In the genomic region with DNA sequence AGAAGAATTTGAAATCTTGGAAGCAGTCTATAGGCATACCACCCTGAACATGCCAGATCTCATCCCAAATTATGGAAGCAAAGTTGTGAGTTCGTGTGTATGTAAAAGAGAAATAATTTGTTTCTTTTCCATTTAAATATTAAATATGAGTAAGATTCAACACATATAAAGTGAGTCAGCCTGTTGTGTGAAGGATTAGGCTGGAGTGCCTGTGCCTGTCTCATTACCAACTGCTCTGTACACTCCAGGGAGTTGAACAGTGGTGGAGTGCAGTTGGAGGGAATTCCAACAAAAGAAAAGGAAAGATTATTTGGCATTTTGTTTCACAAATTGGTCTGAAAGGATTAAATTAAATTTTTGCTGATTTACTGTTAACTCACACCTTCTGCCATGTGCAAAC, we compare ENCODE assay signal across 17 cellular contexts.
"Had no signal": no experiment of that assay in that cellular context is flagged by ENCODE, and none has a peak within 500 bp of the region (broad histone marks: within the 10 kb centered on the region; RNA-seq: fewer than 3 reads in every experiment).

No MANE protein-coding gene starts in this region.

- H3K4me3 ChIP-seq: cardiac muscle cell, right atrium auricular region, skin epidermis, tibial nerve, vagina had no signal

- H3K27ac ChIP-seq: cardiac muscle cell, neutrophil, right atrium auricular region, skin epidermis, tibial nerve, vagina had no signal

- ATAC-seq: esophagus mucosa; naive thymus-derived CD4-positive, alpha-beta T cell had no signal

- H3K4me1 ChIP-seq: right atrium auricular region, vagina had no signal

- H3K9me3 ChIP-seq: neutrophil, right atrium auricular region, vagina had no signal

- DNase-seq: activated CD4-positive, alpha-beta memory T cell treated with anti-CD3 and anti-CD28 coated beads, Interleukin-2, amount 10 ng/mL, durations not matched to agents 7 days and 5 days; activated CD4-positive, alpha-beta T cell treated with anti-CD3 and anti-CD28 coated beads for 4 hours; activated effector memory CD4-positive, alpha-beta T cell treated with Interleukin-2 at 50 U/mL for 16 hours; activated naive CD4-positive, alpha-beta T cell treated with anti-CD3 and anti-CD28 coated beads, Interleukin-2, amount 50 U/mL, for 16 hours; activated T-cell treated with anti-CD3 and anti-CD28 coated beads, Interleukin-2, amount 50 U/mL, for 24 hours; mammary epithelial cell; naive thymus-derived CD4-positive, alpha-beta T cell; stimulated activated CD4-positive, alpha-beta T cell treated with anti-CD3 and anti-CD28 coated beads, Interleukin-15, amount 100 ng/mL, for 24 hours; stimulated activated CD4-positive, alpha-beta T cell treated with anti-CD3 and anti-CD28 coated beads, Interleukin-4, amount 100 ng/mL, for 24 hours; stimulated activated naive CD4-positive, alpha-beta T cell treated with Interleukin-2 at 50 U/mL for 16 hours had no signal

- H3K36me3 ChIP-seq: cardiac muscle cell, neutrophil, right atrium auricular region, tibial nerve, vagina had no signal

- H3K27me3 ChIP-seq: cardiac muscle cell, neutrophil, right atrium auricular region, tibial nerve, vagina had no signal
